ENCODE assay signal across 34 cellular contexts in the genomic region with DNA sequence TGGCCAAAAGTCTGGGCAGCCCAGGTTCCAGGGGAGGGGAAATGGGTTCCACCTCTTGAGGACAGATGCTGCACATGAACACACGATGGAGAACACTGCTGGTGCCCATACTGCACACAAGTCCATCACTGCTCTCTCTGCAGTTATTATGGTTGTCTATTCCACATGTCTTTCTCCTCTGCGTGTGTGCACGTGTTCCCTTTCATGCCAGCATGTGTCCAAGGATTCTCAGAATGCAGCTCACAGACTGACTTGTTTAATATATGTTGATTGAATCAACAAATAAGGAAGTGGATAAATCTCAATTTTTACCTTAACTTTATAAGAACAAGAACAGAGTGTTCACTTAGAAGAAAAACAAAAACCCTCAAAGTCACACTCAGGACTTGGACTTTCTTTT.
"Had no signal": no experiment of that assay in that cellular context is flagged by ENCODE, and none has a peak within 500 bp of the region (broad histone marks: within the 10 kb centered on the region; RNA-seq: fewer than 3 reads in every experiment).

No MANE protein-coding gene starts in this region.

- H3K27me3 ChIP-seq: ascending aorta had no signal

- H3K4me1 Mint-ChIP-seq: activated B cell treated with CpG ODN at 0.5 μM for 24 hours; activated CD4-positive, alpha-beta T cell treated with anti-CD3 and anti-CD28 coated beads, Interleukin-2, amount 10 ng/mL, durations not matched to agents 24 days and 14 days; activated naive CD8-positive, alpha-beta T cell treated with anti-CD3 and anti-CD28 coated beads, Interleukin-2, amount 10 ng/mL, durations not matched to agents 7 days and 5 days; activated naive CD8-positive, alpha-beta T cell treated with anti-CD3 and anti-CD28 coated beads, Interleukin-2, amount 50 U/mL, for 24 hours; activated T-helper 17 cell treated with anti-CD3 and anti-CD28 coated beads, Interleukin-2, amount 50 U/mL, for 72 hours; T-cell had no signal

- H3K4me3 Mint-ChIP-seq: activated B cell treated with CpG ODN at 0.5 μM for 24 hours; activated CD4-positive, alpha-beta memory T cell treated with anti-CD3 and anti-CD28 coated beads for 36 hours; activated CD4-positive, alpha-beta T cell treated with anti-CD3 and anti-CD28 coated beads, Interleukin-2, amount 10 ng/mL, durations not matched to agents 24 days and 14 days; activated CD8-positive, alpha-beta T cell treated with anti-CD3 and anti-CD28 coated beads for 36 hours; activated naive CD4-positive, alpha-beta T cell treated with anti-CD3 and anti-CD28 coated beads for 36 hours; activated naive CD8-positive, alpha-beta T cell treated with anti-CD3 and anti-CD28 coated beads, Interleukin-2, amount 10 ng/mL, durations not matched to agents 7 days and 5 days; activated naive CD8-positive, alpha-beta T cell treated with anti-CD3 and anti-CD28 coated beads, Interleukin-2, amount 50 U/mL, for 24 hours; activated T-cell treated with anti-CD3 and anti-CD28 coated beads, Interleukin-2, amount 50 U/mL, for 4 hours; activated T-cell treated with anti-CD3 and anti-CD28 coated beads, Interleukin-2, amount 50 U/mL, for 72 hours; activated T-helper 1 cell treated with anti-CD3 and anti-CD28 coated beads, Interleukin-12 subunit alpha, Interleukin-12 subunit beta, Interleukin-2, Interleukin-4 antibody, amounts not matched to agents 30 ng/mL and 10 ng/mL and 1 ng/mL, durations not matched to agents 14 hours and 24 hours and 36 hours; activated T-helper 17 cell treated with anti-CD3 and anti-CD28 coated beads, Interleukin-2, amount 50 U/mL, for 72 hours; brain; T-cell; T-helper 2 cell treated with Interferon-gamma antibody and Interleukin-4, amounts not matched to agents 5 μg/mL and 100 μg/mL, for 36 hours had no signal

- H3K27ac ChIP-seq: ascending aorta, VCaP had no signal

- H3K36me3 ChIP-seq: ascending aorta had no signal

- H3K27me3 Mint-ChIP-seq: activated CD4-positive, alpha-beta T cell treated with anti-CD3 and anti-CD28 coated beads, Interleukin-2, amount 10 ng/mL, durations not matched to agents 24 days and 14 days; activated naive CD8-positive, alpha-beta T cell treated with anti-CD3 and anti-CD28 coated beads, Interleukin-2, amount 50 U/mL, for 24 hours had no signal

- H3K27ac Mint-ChIP-seq: activated B cell treated with CpG ODN at 0.5 μM for 24 hours; activated CD4-positive, alpha-beta memory T cell treated with anti-CD3 and anti-CD28 coated beads for 36 hours; activated CD4-positive, alpha-beta T cell treated with anti-CD3 and anti-CD28 coated beads, Interleukin-2, amount 10 ng/mL, durations not matched to agents 24 days and 14 days; activated CD8-positive, alpha-beta T cell treated with anti-CD3 and anti-CD28 coated beads for 36 hours; activated naive CD4-positive, alpha-beta T cell treated with anti-CD3 and anti-CD28 coated beads for 36 hours; activated naive CD4-positive, alpha-beta T cell treated with anti-CD3 and anti-CD28 coated beads, Interleukin-2, amount 50 U/mL, for 72 hours; activated naive CD8-positive, alpha-beta T cell treated with anti-CD3 and anti-CD28 coated beads, Interleukin-2, amount 10 ng/mL, durations not matched to agents 7 days and 5 days; activated naive CD8-positive, alpha-beta T cell treated with anti-CD3 and anti-CD28 coated beads, Interleukin-2, amount 50 U/mL, for 24 hours; activated T-cell treated with anti-CD3 and anti-CD28 coated beads, Interleukin-2, amount 50 U/mL, for 72 hours; activated T-helper 1 cell treated with anti-CD3 and anti-CD28 coated beads, Interleukin-12 subunit alpha, Interleukin-12 subunit beta, Interleukin-2, Interleukin-4 antibody, amounts not matched to agents 30 ng/mL and 10 ng/mL and 1 ng/mL, durations not matched to agents 14 hours and 24 hours and 36 hours; activated T-helper 17 cell treated with anti-CD3 and anti-CD28 coated beads, Interleukin-2, amount 50 U/mL, for 72 hours; brain; T-cell; T-helper 2 cell treated with Interferon-gamma antibody and Interleukin-4, amounts not matched to agents 5 μg/mL and 100 μg/mL, for 36 hours had no signal

- ATAC-seq: activated CD8-positive, alpha-beta T cell treated with anti-CD3 and anti-CD28 coated beads for 36 hours; activated naive CD4-positive, alpha-beta T cell treated with anti-CD3 and anti-CD28 coated beads, Interleukin-2, amount 50 U/mL, for 72 hours; activated naive CD8-positive, alpha-beta T cell treated with anti-CD3 and anti-CD28 coated beads, Interleukin-2, amount 50 U/mL, for 24 hours; activated T-cell treated with anti-CD3 and anti-CD28 coated beads, Interleukin-2, amount 50 U/mL, for 4 hours; activated T-cell treated with anti-CD3 and anti-CD28 coated beads, Interleukin-2, amount 50 U/mL, for 72 hours; activated T-helper 17 cell treated with anti-CD3 and anti-CD28 coated beads, Interleukin-2, amount 50 U/mL, for 72 hours; T-cell had no signal

- H3K9me3 Mint-ChIP-seq: activated naive CD8-positive, alpha-beta T cell treated with anti-CD3 and anti-CD28 coated beads, Interleukin-2, amount 10 ng/mL, durations not matched to agents 7 days and 5 days; activated naive CD8-positive, alpha-beta T cell treated with anti-CD3 and anti-CD28 coated beads, Interleukin-2, amount 50 U/mL, for 24 hours; activated T-cell treated with anti-CD3 and anti-CD28 coated beads, Interleukin-2, amount 50 U/mL, for 72 hours; activated T-helper 1 cell treated with anti-CD3 and anti-CD28 coated beads, Interleukin-12 subunit alpha, Interleukin-12 subunit beta, Interleukin-2, Interleukin-4 antibody, amounts not matched to agents 30 ng/mL and 10 ng/mL and 1 ng/mL, durations not matched to agents 14 hours and 24 hours and 36 hours; activated T-helper 17 cell treated with anti-CD3 and anti-CD28 coated beads, Interleukin-2, amount 50 U/mL, for 72 hours; T-helper 2 cell treated with Interferon-gamma antibody and Interleukin-4, amounts not matched to agents 5 μg/mL and 100 μg/mL, for 36 hours had no signal

- H3K36me3 Mint-ChIP-seq: activated CD4-positive, alpha-beta memory T cell treated with anti-CD3 and anti-CD28 coated beads for 36 hours; activated naive CD8-positive, alpha-beta T cell treated with anti-CD3 and anti-CD28 coated beads, Interleukin-2, amount 10 ng/mL, durations not matched to agents 7 days and 5 days; brain; T-cell had no signal

- DNase-seq: activated B cell treated with CpG ODN at 0.5 μM for 24 hours; activated CD4-positive, alpha-beta memory T cell treated with anti-CD3 and anti-CD28 coated beads for 36 hours; activated CD4-positive, alpha-beta T cell treated with anti-CD3 and anti-CD28 coated beads for 4 hours; activated CD4-positive, alpha-beta T cell treated with anti-CD3 and anti-CD28 coated beads, Interleukin-2, amount 10 ng/mL, durations not matched to agents 24 days and 14 days; activated CD4-positive, alpha-beta T cell treated with anti-CD3 and anti-CD28 coated beads, Interleukin-2, amount 50 U/mL, for 1 hour; activated CD4-positive, alpha-beta T cell treated with anti-CD3 and anti-CD28 coated beads, Interleukin-2, amount 50 U/mL, for 4 hours; activated CD4-positive, CD25-positive, alpha-beta regulatory T cell treated with anti-CD3 and anti-CD28 coated beads, Interleukin-2, amount 50 U/mL, for 72 hours; activated CD8-positive, alpha-beta memory T cell treated with anti-CD3 and anti-CD28 coated beads, Interleukin-2, amount 50 U/mL, for 4 hours; activated CD8-positive, alpha-beta T cell treated with anti-CD3 and anti-CD28 coated beads for 36 hours; activated effector memory CD4-positive, alpha-beta T cell treated with anti-CD3 and anti-CD28 coated beads, Interleukin-2, amount 50 U/mL, for 16 hours; activated gamma-delta T cell treated with Interleukin-2 at 50 U/mL for 16 hours; activated naive CD4-positive, alpha-beta T cell; activated naive CD4-positive, alpha-beta T cell treated with anti-CD3 and anti-CD28 coated beads for 36 hours; activated naive CD4-positive, alpha-beta T cell treated with anti-CD3 and anti-CD28 coated beads, Interleukin-2, amount 50 U/mL, for 16 hours; activated naive CD8-positive, alpha-beta T cell treated with anti-CD3 and anti-CD28 coated beads, Interleukin-2, amount 10 ng/mL, durations not matched to agents 7 days and 5 days; activated naive CD8-positive, alpha-beta T cell treated with anti-CD3 and anti-CD28 coated beads, Interleukin-2, amount 50 U/mL, for 24 hours; activated T-cell treated with anti-CD3 and anti-CD28 coated beads for 4 hours; activated T-cell treated with anti-CD3 and anti-CD28 coated beads, Interleukin-2, amount 50 U/mL, for 1 hour; activated T-cell treated with anti-CD3 and anti-CD28 coated beads, Interleukin-2, amount 50 U/mL, for 4 hours; activated T-cell treated with anti-CD3 and anti-CD28 coated beads, Interleukin-2, amount 50 U/mL, for 72 hours; amygdala; anterior cingulate cortex; central memory CD4-positive, alpha-beta T cell; T-cell; T-helper 2 cell; T-helper 9 cell had no signal

- H3K4me3 ChIP-seq: ascending aorta had no signal

- FAIRE-seq: TTC549 had no signal
